In genomic region chr4:1023241-1023640, GRCh38 we compare ENCODE assay signal across 36 cellular contexts. TPM values are rescaled to one million over a fixed set of nuclear protein-coding genes. Genes with fewer than 3 reads are reported as not detected.
"Had no signal": no experiment of that assay in that cellular context is flagged by ENCODE, and none has a peak within 500 bp of the region (broad histone marks: within the 10 kb centered on the region; RNA-seq: fewer than 3 reads in every experiment).

No MANE protein-coding gene starts in this region.

- H3K9me3 ChIP-seq: MG63 had no signal

- H3K4me3 ChIP-seq: MG63 had no signal

- DNase-seq: Karpas-422, Kasumi-1, MG63, MM.1S, MV-4-11, NCI-H1048, NCI-H1092, NCI-H1092 treated with DMSO at 0.1 percent for 48 hours, NCI-H1105, NCI-H1105 treated with DMSO at 0.1 percent for 48 hours, NCI-H1417, NCI-H1417 treated with DMSO at 0.1 percent for 48 hours, NCI-H1436, NCI-H1436 treated with DMSO at 0.1 percent for 48 hours, NCI-H146, NCI-H1694, NCI-H1694 treated with DMSO at 0.1 percent for 48 hours, NCI-H187, NCI-H187 treated with DMSO at 0.1 percent for 48 hours, NCI-H1930, NCI-H2029, NCI-H2029 treated with DMSO at 0.1 percent for 48 hours, NCI-H2081, NCI-H2081 treated with DMSO at 0.1 percent for 48 hours, NCI-H2107, NCI-H2171, NCI-H2171 treated with DMSO at 0.1 percent for 48 hours, NCI-H2227 treated with DMSO at 0.1 percent for 48 hours, NCI-H226, NCI-H345, NCI-H446, NCI-H446 treated with DMSO at 0.1 percent for 48 hours, NCI-H510A, NCI-H510A treated with DMSO at 0.1 percent for 48 hours had no signal

- H3K27me3 ChIP-seq: MG63 had no signal

RNA-seq across cellular contexts. Expression of gene SLC26A1, which starts 30.0 kb away (rescaled TPM):
- total RNA-seq: LHCN-M2, M059J had no signal
